Comparison of ENCODE assay signal across 12 cellular contexts in the genomic region with DNA sequence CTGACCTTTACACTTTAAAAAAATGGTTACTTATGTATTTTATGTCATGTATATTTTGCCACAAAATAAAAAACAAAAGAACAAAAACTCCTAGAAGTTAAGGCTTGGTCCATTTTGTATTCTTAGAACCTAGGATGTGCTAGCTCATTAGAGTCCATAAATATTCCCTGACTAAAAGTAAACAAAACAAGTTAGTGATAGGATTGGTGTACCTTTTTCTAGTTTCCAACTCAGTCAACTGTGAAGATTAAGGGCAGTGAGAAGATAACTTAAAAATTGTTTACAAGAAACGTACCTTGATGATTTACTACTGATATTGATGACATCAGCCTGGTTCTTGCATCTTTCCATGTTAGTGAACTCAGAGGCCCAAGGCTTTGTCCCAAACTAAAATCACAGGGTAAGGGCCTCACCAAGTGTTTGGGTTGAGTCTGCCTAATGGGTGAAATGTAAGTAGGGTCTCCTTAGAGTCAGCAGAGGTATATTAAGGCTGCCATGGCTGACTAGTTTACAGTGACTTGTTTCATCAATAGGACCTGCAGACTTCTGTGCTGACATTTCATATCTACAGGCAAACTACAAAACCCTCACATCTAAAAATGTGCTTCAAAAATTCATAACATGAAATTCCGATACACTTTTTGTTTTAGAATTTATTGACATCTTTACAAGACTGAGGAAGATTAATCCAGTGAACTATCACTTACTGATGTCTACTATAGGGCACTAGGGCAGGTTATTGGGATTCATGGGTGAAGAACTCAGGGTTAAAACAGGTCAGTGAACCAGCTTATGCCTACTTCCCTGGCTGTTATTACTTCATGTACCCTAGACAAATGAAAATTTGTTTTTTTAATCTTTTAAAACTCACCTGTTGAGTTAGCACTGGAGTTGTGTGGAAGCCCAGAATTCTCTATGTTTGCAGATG. TPM values are rescaled to one million over a fixed set of nuclear protein-coding genes. Genes with fewer than 3 reads are reported as not detected.
DNase-seq lines count a peak whose midpoint lies in the region; ATAC-seq and TF ChIP-seq lines count a peak whose summit lies in the region.
"Had no signal": no experiment of that assay in that cellular context is flagged by ENCODE, and none has a peak within 500 bp of the region (broad histone marks: within the 10 kb centered on the region; RNA-seq: fewer than 3 reads in every experiment).

No MANE protein-coding gene starts in this region.

- no peak for DNase-seq in activated CD4-positive, alpha-beta T cell treated with anti-CD3 and anti-CD28 coated beads for 36 hours
- no peak for DNase-seq in activated CD4-positive, alpha-beta T cell treated with anti-CD3 and anti-CD28 coated beads for 4 hours
- DNase-seq in T-helper 17 cell (no peak), hepatocyte (ENCODE audit: low spot score) (no peak), tibial artery (no peak), psoas muscle (no peak)
- DNase-seq in stimulated activated naive CD8-positive, alpha-beta T cell treated with anti-CD3 and anti-CD28 coated beads, Interleukin-15, amount 100 ng/mL, for 72 hours: no peak
- DNase-seq: activated effector memory CD4-positive, alpha-beta T cell treated with anti-CD3 and anti-CD28 coated beads, Interleukin-2, amount 50 U/mL, for 16 hours; DMS79 treated with DMSO at 0.1 percent for 48 hours; NCI-H187 had no signal

- H3K4me2 ChIP-seq in hepatocyte: no peak overlapping the region

- H3K4me3 ChIP-seq in hepatocyte: no peak overlapping the region
- H3K4me3 ChIP-seq in tibial artery: no peak overlapping the region
- H3K4me3 ChIP-seq in psoas muscle: no peak overlapping the region
- H3K4me3 ChIP-seq: right atrium auricular region had no signal

- 73% methylated on average over 2 of the region's 2 CpGs for WGBS in hepatocyte (ENCODE audit: low lambda C conversion rate, missing lambda C conversion rate)
- WGBS in psoas muscle, 3 donors: 80 to 93% (median 86%) methylated on average over 2 of the region's 2 CpGs

- peaks cover 89% of the 10 kb centered on the region for H3K79me2 ChIP-seq in hepatocyte

- H2AFZ ChIP-seq in hepatocyte: no peak overlapping the region

- H4K20me1 ChIP-seq in hepatocyte (ENCODE audit: insufficient read depth, poor library complexity, severe bottlenecking): peaks cover 17% of the 10 kb centered on the region

- no peaks in the 10 kb centered on the region for H3K9me2 ChIP-seq in hepatocyte (replicated peaks; ENCODE audit: insufficient read depth)

- H3K9me3 ChIP-seq in T-helper 17 cell (ENCODE audit: control insufficient read depth, low read length, poor library complexity, severe bottlenecking): no peaks in the 10 kb centered on the region
- no peaks in the 10 kb centered on the region for H3K9me3 ChIP-seq in hepatocyte (ENCODE audit: low read depth)
- H3K9me3 ChIP-seq in tibial artery: no peaks in the 10 kb centered on the region
- H3K9me3 ChIP-seq in psoas muscle: no peaks in the 10 kb centered on the region

- H3K36me3 Mint-ChIP-seq in activated CD4-positive, alpha-beta T cell treated with anti-CD3 and anti-CD28 coated beads for 36 hours (ENCODE audit: low read depth): peaks cover 73% of the 10 kb centered on the region
- H3K36me3 Mint-ChIP-seq in T-helper 17 cell (ENCODE audit: low read depth): peaks cover 7% of the 10 kb centered on the region

- POLR2A ChIA-PET in activated CD4-positive, alpha-beta T cell treated with anti-CD3 and anti-CD28 coated beads for 36 hours (lab: Charles Lee): interaction anchor here (1.5 kb wide), 1 partner anchor 18 kb away, joined by 5 read pairs; no protein-coding TSS in a partner anchor

- H3K27ac Mint-ChIP-seq in activated CD4-positive, alpha-beta T cell treated with anti-CD3 and anti-CD28 coated beads for 36 hours: peak overlapping the region; percentile 90
- H3K27ac Mint-ChIP-seq in T-helper 17 cell: peak overlapping the region; percentile 95
- H3K27ac Mint-ChIP-seq in stimulated activated naive CD8-positive, alpha-beta T cell treated with anti-CD3 and anti-CD28 coated beads, Interleukin-15, amount 100 ng/mL, for 72 hours: peak overlapping the region in 1 of 2 donors; percentile 87

- H3K4me3 Mint-ChIP-seq in activated CD4-positive, alpha-beta T cell treated with anti-CD3 and anti-CD28 coated beads for 36 hours: peak overlapping the region; percentile 13
- peak overlapping the region; percentile 52 for H3K4me3 Mint-ChIP-seq in T-helper 17 cell
- H3K4me3 Mint-ChIP-seq in stimulated activated naive CD8-positive, alpha-beta T cell treated with anti-CD3 and anti-CD28 coated beads, Interleukin-15, amount 100 ng/mL, for 72 hours: peak overlapping the region; percentile 90 to 97

- peaks cover 76% of the 10 kb centered on the region for H3K4me1 Mint-ChIP-seq in activated CD4-positive, alpha-beta T cell treated with anti-CD3 and anti-CD28 coated beads for 36 hours
- H3K4me1 Mint-ChIP-seq in T-helper 17 cell: peaks cover 63% of the 10 kb centered on the region
- H3K4me1 Mint-ChIP-seq in stimulated activated naive CD8-positive, alpha-beta T cell treated with anti-CD3 and anti-CD28 coated beads, Interleukin-15, amount 100 ng/mL, for 72 hours: peaks cover 69% of the 10 kb centered on the region

- H3K27me3 ChIP-seq in hepatocyte (no peaks in the 10 kb centered on the region), tibial artery (no peaks in the 10 kb centered on the region), psoas muscle (ENCODE audit: insufficient read depth in 3 of 3, low read length in 2 of 3) (no peaks in the 10 kb centered on the region)
- H3K27me3 ChIP-seq: right atrium auricular region had no signal

- TF ChIP-seq CTCF in hepatocyte (IDR thresholded peaks at IDR 0.05; ENCODE audit: poor library complexity): no peak
- TF ChIP-seq CTCF in tibial artery (IDR thresholded peaks at IDR 0.05): no peak
- no peak for TF ChIP-seq CTCF in psoas muscle (IDR thresholded peaks at IDR 0.05)

- ATAC-seq in activated CD4-positive, alpha-beta T cell treated with anti-CD3 and anti-CD28 coated beads for 36 hours: no peak
- ATAC-seq in T-helper 17 cell (no peak), HG03432 (IDR thresholded peaks at IDR 0.05; ENCODE audit: unreplicated experiment) (no peak), psoas muscle (no peak)
- ATAC-seq in stimulated activated naive CD8-positive, alpha-beta T cell treated with anti-CD3 and anti-CD28 coated beads, Interleukin-15, amount 100 ng/mL, for 72 hours: no peak

- intact Hi-C loops in activated CD4-positive, alpha-beta T cell treated with anti-CD3 and anti-CD28 coated beads for 36 hours (cut with DNase I, micrococcal nuclease): loop anchor here (1.0 to 2.0 kb wide), 3 partner anchors 17 to 31 kb away; no protein-coding TSS in a partner anchor
- intact Hi-C loops in tibial artery (cut with DNase I; ENCODE audit: low total_unique reads) (no loop called here), psoas muscle (cut with DNase I) (no loop called here)

- H3K9me3 Mint-ChIP-seq in activated CD4-positive, alpha-beta T cell treated with anti-CD3 and anti-CD28 coated beads for 36 hours (ENCODE audit: low read depth): peaks cover 7% of the 10 kb centered on the region
- H3K9me3 Mint-ChIP-seq in stimulated activated naive CD8-positive, alpha-beta T cell treated with anti-CD3 and anti-CD28 coated beads, Interleukin-15, amount 100 ng/mL, for 72 hours: no peaks in the 10 kb centered on the region

- peak overlapping the region; percentile 30 for H3K27ac ChIP-seq in hepatocyte
- no peak overlapping the region for H3K27ac ChIP-seq in tibial artery
- no peak overlapping the region for H3K27ac ChIP-seq in psoas muscle
- H3K27ac ChIP-seq: right atrium auricular region had no signal

- CTCF ChIA-PET in activated CD4-positive, alpha-beta T cell treated with anti-CD3 and anti-CD28 coated beads for 36 hours (lab: Charles Lee): interaction anchor here (0.5 to 2.5 kb wide), 7 partner anchors 17 to 81 kb away, joined by 3 to 7 read pairs (median 4); no protein-coding TSS in a partner anchor

- no peaks in the 10 kb centered on the region for H3K27me3 Mint-ChIP-seq in activated CD4-positive, alpha-beta T cell treated with anti-CD3 and anti-CD28 coated beads for 36 hours
- H3K27me3 Mint-ChIP-seq in T-helper 17 cell: no peaks in the 10 kb centered on the region
- no peaks in the 10 kb centered on the region for H3K27me3 Mint-ChIP-seq in stimulated activated naive CD8-positive, alpha-beta T cell treated with anti-CD3 and anti-CD28 coated beads, Interleukin-15, amount 100 ng/mL, for 72 hours

- H3K36me3 ChIP-seq in hepatocyte (replicated peaks; ENCODE audit: insufficient read depth, low read depth) (no peaks in the 10 kb centered on the region), tibial artery (peaks cover 0 to 9% (median 0%) of the 10 kb centered on the region in 3 donors), psoas muscle (ENCODE audit: insufficient read depth in 1 of 2, low read depth in 1 of 2) (peaks cover 0 to 19% of the 10 kb centered on the region in 2 donors)
- H3K36me3 ChIP-seq: right atrium auricular region had no signal

- H3K4me1 ChIP-seq in hepatocyte (ENCODE audit: insufficient read depth) (peaks cover 36% of the 10 kb centered on the region), tibial artery (peaks cover 0 to 12% (median 2%) of the 10 kb centered on the region in 4 donors), psoas muscle (peaks cover 8% of the 10 kb centered on the region)

RNA-seq across cellular contexts. Expression of gene TMEM123, which starts 4.4 kb away (rescaled TPM):
- 100 to 1,000 TPM; 179 to 392 TPM for total RNA-seq in activated CD4-positive, alpha-beta T cell treated with anti-CD3 and anti-CD28 coated beads for 36 hours
- total RNA-seq in T-helper 17 cell (100 to 1,000 TPM; 372 to 400 TPM), hepatocyte (179 and 182 TPM in 2 replicates), psoas muscle (10 to 100 TPM; 16.9 to 42.6 (median 34.3) TPM)
- polyA plus RNA-seq in hepatocyte (101 and 122 TPM in 2 replicates), psoas muscle (10 to 100 TPM; 10.8 to 13.1 (median 12.6) TPM)

Comparison
In these comparisons a context has a peak if more than half of its experiments do, and no peak if none do; other contexts are left out.
1. H3K4me3 Mint-ChIP-seq: peak in every context shown above with its lines; median percentile 94 in stimulated activated naive CD8-positive, alpha-beta T cell treated with anti-CD3 and anti-CD28 coated beads, Interleukin-15, amount 100 ng/mL, for 72 hours; 52 in T-helper 17 cell; 13 in activated CD4-positive, alpha-beta T cell treated with anti-CD3 and anti-CD28 coated beads for 36 hours.
2. intact Hi-C loops: an anchor here in activated CD4-positive, alpha-beta T cell treated with anti-CD3 and anti-CD28 coated beads for 36 hours (1.0 to 2.0 kb wide); none called in tibial artery and psoas muscle.